2 cellular contexts compared by ENCODE assay signal in the genomic region with DNA sequence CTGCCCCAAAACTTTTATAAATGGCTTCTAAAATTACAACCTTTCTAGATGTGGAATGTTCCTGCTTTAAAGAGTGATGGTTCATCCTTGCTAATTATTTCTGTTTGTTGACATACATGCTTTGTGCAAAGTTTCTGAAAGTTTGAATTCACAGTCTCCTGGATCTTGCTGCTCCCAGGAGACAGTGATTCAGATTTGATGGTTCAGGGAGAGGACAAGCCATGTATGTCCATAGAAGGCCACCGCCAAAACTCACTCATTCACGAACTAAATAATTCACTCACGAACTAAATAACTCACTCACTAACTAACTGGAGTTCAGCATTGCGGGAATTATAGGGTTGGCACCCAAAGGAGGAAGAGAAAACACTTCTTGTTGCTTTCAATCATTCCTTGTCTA.
TF ChIP-seq lines count a peak whose summit lies in the region.

No MANE protein-coding gene starts in this region.

TF ChIP-seq in SK-N-SH, 30 proteins besides CTCF, POLR2A, EP300 and RAD21 (continued from another document):
- TF ChIP-seq, protein P1, sequence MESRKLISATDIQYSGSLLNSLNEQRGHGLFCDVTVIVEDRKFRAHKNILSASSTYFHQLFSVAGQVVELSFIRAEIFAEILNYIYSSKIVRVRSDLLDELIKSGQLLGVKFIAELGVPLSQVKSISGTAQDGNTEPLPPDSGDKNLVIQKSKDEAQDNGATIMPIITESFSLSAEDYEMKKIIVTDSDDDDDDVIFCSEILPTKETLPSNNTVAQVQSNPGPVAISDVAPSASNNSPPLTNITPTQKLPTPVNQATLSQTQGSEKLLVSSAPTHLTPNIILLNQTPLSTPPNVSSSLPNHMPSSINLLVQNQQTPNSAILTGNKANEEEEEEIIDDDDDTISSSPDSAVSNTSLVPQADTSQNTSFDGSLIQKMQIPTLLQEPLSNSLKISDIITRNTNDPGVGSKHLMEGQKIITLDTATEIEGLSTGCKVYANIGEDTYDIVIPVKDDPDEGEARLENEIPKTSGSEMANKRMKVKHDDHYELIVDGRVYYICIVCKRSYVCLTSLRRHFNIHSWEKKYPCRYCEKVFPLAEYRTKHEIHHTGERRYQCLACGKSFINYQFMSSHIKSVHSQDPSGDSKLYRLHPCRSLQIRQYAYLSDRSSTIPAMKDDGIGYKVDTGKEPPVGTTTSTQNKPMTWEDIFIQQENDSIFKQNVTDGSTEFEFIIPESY (IDR thresholded peaks at IDR 0.05; ENCODE audit: borderline replicate concordance, low read depth) = no peak
- TF ChIP-seq, protein P2, sequence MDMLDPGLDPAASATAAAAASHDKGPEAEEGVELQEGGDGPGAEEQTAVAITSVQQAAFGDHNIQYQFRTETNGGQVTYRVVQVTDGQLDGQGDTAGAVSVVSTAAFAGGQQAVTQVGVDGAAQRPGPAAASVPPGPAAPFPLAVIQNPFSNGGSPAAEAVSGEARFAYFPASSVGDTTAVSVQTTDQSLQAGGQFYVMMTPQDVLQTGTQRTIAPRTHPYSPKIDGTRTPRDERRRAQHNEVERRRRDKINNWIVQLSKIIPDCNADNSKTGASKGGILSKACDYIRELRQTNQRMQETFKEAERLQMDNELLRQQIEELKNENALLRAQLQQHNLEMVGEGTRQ (IDR thresholded peaks at IDR 0.05; ENCODE audit: borderline replicate concordance, low read depth, low read length) = no peak
- TF ChIP-seq ELF1 (IDR thresholded peaks at IDR 0.05) (no peak), GABPA (IDR thresholded peaks at IDR 0.05; ENCODE audit: low read depth) (no peak), CHD2 (IDR thresholded peaks at IDR 0.05; ENCODE audit: low read length, partially characterized antibody) (no peak), TAF1 (IDR thresholded peaks at IDR 0.05; ENCODE audit: borderline replicate concordance, low read depth, low read length) (no peak), FOXM1 (IDR thresholded peaks at IDR 0.05; ENCODE audit: low read depth) (no peak)

TF ChIP-seq in SK-N-SH treated with all-trans-retinoic acid at 6 μM for 48 hours, 23 proteins besides CTCF, POLR2A, EP300 and RAD21 (continued from another document):
- TF ChIP-seq TCF4 (CRISPR knock-in tag; IDR thresholded peaks at IDR 0.05; ENCODE audit: borderline replicate concordance) (no peak), RARB (CRISPR knock-in tag; IDR thresholded peaks at IDR 0.05) (no peak), ZFP30 (CRISPR knock-in tag; IDR thresholded peaks at IDR 0.05) (no peak), ZC3H10 (CRISPR knock-in tag; IDR thresholded peaks at IDR 0.05) (no peak), SNAI2 (CRISPR knock-in tag; IDR thresholded peaks at IDR 0.05) (no peak), BACH2 (CRISPR knock-in tag; IDR thresholded peaks at IDR 0.05; ENCODE audit: borderline replicate concordance) (no peak), ESRRG (CRISPR knock-in tag; IDR thresholded peaks at IDR 0.05) (no peak), CSDC2 (CRISPR knock-in tag; IDR thresholded peaks at IDR 0.05) (no peak)
- TF ChIP-seq, protein P3, sequence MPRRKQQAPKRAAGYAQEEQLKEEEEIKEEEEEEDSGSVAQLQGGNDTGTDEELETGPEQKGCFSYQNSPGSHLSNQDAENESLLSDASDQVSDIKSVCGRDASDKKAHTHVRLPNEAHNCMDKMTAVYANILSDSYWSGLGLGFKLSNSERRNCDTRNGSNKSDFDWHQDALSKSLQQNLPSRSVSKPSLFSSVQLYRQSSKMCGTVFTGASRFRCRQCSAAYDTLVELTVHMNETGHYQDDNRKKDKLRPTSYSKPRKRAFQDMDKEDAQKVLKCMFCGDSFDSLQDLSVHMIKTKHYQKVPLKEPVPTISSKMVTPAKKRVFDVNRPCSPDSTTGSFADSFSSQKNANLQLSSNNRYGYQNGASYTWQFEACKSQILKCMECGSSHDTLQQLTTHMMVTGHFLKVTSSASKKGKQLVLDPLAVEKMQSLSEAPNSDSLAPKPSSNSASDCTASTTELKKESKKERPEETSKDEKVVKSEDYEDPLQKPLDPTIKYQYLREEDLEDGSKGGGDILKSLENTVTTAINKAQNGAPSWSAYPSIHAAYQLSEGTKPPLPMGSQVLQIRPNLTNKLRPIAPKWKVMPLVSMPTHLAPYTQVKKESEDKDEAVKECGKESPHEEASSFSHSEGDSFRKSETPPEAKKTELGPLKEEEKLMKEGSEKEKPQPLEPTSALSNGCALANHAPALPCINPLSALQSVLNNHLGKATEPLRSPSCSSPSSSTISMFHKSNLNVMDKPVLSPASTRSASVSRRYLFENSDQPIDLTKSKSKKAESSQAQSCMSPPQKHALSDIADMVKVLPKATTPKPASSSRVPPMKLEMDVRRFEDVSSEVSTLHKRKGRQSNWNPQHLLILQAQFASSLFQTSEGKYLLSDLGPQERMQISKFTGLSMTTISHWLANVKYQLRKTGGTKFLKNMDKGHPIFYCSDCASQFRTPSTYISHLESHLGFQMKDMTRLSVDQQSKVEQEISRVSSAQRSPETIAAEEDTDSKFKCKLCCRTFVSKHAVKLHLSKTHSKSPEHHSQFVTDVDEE (CRISPR knock-in tag; IDR thresholded peaks at IDR 0.05) = no peak
- TF ChIP-seq, protein P4, sequence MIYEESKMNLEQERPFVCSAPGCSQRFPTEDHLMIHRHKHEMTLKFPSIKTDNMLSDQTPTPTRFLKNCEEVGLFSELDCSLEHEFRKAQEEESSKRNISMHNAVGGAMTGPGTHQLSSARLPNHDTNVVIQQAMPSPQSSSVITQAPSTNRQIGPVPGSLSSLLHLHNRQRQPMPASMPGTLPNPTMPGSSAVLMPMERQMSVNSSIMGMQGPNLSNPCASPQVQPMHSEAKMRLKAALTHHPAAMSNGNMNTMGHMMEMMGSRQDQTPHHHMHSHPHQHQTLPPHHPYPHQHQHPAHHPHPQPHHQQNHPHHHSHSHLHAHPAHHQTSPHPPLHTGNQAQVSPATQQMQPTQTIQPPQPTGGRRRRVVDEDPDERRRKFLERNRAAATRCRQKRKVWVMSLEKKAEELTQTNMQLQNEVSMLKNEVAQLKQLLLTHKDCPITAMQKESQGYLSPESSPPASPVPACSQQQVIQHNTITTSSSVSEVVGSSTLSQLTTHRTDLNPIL (CRISPR knock-in tag; IDR thresholded peaks at IDR 0.05; ENCODE audit: low read depth) = no peak
- TF ChIP-seq, protein P5, sequence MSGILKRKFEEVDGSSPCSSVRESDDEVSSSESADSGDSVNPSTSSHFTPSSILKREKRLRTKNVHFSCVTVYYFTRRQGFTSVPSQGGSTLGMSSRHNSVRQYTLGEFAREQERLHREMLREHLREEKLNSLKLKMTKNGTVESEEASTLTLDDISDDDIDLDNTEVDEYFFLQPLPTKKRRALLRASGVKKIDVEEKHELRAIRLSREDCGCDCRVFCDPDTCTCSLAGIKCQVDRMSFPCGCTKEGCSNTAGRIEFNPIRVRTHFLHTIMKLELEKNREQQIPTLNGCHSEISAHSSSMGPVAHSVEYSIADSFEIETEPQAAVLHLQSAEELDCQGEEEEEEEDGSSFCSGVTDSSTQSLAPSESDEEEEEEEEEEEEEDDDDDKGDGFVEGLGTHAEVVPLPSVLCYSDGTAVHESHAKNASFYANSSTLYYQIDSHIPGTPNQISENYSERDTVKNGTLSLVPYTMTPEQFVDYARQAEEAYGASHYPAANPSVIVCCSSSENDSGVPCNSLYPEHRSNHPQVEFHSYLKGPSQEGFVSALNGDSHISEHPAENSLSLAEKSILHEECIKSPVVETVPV (CRISPR knock-in tag; IDR thresholded peaks at IDR 0.05) = no peak
- TF ChIP-seq, protein P6, sequence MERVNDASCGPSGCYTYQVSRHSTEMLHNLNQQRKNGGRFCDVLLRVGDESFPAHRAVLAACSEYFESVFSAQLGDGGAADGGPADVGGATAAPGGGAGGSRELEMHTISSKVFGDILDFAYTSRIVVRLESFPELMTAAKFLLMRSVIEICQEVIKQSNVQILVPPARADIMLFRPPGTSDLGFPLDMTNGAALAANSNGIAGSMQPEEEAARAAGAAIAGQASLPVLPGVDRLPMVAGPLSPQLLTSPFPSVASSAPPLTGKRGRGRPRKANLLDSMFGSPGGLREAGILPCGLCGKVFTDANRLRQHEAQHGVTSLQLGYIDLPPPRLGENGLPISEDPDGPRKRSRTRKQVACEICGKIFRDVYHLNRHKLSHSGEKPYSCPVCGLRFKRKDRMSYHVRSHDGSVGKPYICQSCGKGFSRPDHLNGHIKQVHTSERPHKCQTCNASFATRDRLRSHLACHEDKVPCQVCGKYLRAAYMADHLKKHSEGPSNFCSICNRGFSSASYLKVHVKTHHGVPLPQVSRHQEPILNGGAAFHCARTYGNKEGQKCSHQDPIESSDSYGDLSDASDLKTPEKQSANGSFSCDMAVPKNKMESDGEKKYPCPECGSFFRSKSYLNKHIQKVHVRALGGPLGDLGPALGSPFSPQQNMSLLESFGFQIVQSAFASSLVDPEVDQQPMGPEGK (CRISPR knock-in tag; IDR thresholded peaks at IDR 0.05; ENCODE audit: borderline replicate concordance) = no peak
TF ChIP-seq in SK-N-SH treated with all-trans-retinoic acid at 6 μM for 48 hours: peak in this region for 0.
